ENCODE assay signal across 27 cellular contexts in the genomic region with DNA sequence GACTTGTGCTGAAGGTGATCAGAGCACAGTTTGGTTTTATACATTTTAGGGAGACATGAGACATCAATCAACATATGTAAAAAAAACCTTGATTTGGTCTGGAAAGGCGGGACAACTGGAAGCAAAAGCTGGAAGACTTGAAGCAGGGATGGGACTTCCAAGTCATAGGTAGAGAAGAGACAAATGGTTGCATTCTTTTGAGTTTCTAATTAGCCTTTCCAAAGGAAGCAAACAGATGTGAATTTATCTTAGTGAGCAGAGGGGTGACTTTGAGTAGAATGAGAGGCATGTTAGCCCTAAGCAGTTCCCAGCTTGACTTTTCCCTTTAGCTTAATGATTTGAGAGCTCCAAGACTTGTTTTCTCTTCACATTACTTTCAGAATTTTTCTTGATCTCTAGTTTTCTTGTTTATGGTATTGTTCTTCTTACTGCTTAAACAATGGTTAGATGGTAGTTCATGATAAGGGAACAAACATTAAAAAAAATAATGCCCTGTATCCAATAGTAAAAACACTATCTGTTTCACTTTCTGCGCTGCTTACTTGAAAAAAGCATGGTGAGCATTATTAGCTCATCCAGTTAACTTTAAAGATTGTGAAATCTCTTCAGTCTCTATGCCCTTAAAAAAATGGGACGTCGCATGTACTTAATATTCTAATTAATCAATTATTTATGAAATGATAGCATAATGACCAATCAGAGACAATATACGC. TPM values are rescaled to one million over a fixed set of nuclear protein-coding genes. Genes with fewer than 3 reads are reported as not detected.
"Had no signal": no experiment of that assay in that cellular context is flagged by ENCODE, and none has a peak within 500 bp of the region (broad histone marks: within the 10 kb centered on the region; RNA-seq: fewer than 3 reads in every experiment).

No MANE protein-coding gene starts in this region.

- H3K4me3 ChIP-seq: esophagus muscularis mucosa, heart right ventricle, psoas muscle, sigmoid colon, uterus had no signal

- H3K4me1 Mint-ChIP-seq: activated CD4-positive, alpha-beta T cell treated with anti-CD3 and anti-CD28 coated beads, Interleukin-2, amount 10 ng/mL, durations not matched to agents 7 days and 5 days; central memory CD8-positive, alpha-beta T cell; naive B cell; stimulated activated memory B cell treated with anti-CD40 and anti-IgM and Interleukin-4, amounts not matched to agents 10 μg/mL and 1 μg/mL and 100 μg/mL, for 72 hours; stimulated activated naive CD8-positive, alpha-beta T cell treated with anti-CD3 and anti-CD28 coated beads, Interleukin-15, amount 100 ng/mL, for 72 hours had no signal

- H3K9me3 Mint-ChIP-seq: stimulated activated memory B cell treated with anti-CD40 and anti-IgM and Interleukin-4, amounts not matched to agents 10 μg/mL and 1 μg/mL and 100 μg/mL, for 72 hours; stimulated activated naive CD8-positive, alpha-beta T cell treated with anti-CD3 and anti-CD28 coated beads, Interleukin-15, amount 100 ng/mL, for 72 hours; type B pancreatic cell had no signal

- H3K9me3 ChIP-seq: esophagus muscularis mucosa, heart right ventricle, psoas muscle, sigmoid colon, uterus had no signal

- DNase-seq: activated CD4-positive, alpha-beta T cell treated with anti-CD3 and anti-CD28 coated beads for 1 hour; activated CD4-positive, alpha-beta T cell treated with anti-CD3 and anti-CD28 coated beads, Interleukin-2, amount 10 ng/mL, durations not matched to agents 7 days and 5 days; activated CD8-positive, alpha-beta T cell treated with anti-CD3 and anti-CD28 coated beads, Interleukin-2, amount 10 ng/mL, durations not matched to agents 7 days and 5 days; activated effector memory CD4-positive, alpha-beta T cell treated with Interleukin-2 at 50 U/mL for 16 hours; activated naive CD4-positive, alpha-beta T cell treated with Interleukin-2 at 50 U/mL for 16 hours; anterior cingulate cortex; foreskin keratinocyte; heart right ventricle; left cardiac atrium; left ventricle myocardium superior; naive B cell; nucleus accumbens; psoas muscle; sigmoid colon; small intestine; stimulated activated CD4-positive, alpha-beta T cell treated with anti-CD3 and anti-CD28 coated beads, Interleukin-4, amount 100 ng/mL, for 4 hours; stimulated activated CD8-positive, alpha-beta memory T cell treated with anti-CD3 and anti-CD28 coated beads, Interleukin-4, amount 100 ng/mL, for 48 hours; stimulated activated naive CD8-positive, alpha-beta T cell treated with anti-CD3 and anti-CD28 coated beads, Interleukin-15, amount 100 ng/mL, for 72 hours; substantia nigra; uterus had no signal

- H3K27ac ChIP-seq: esophagus muscularis mucosa, foreskin keratinocyte, heart right ventricle, parathyroid adenoma, psoas muscle, sigmoid colon, uterus had no signal

- H3K4me1 ChIP-seq: esophagus muscularis mucosa, foreskin keratinocyte, heart right ventricle, parathyroid adenoma, psoas muscle, sigmoid colon, uterus had no signal

- H3K36me3 Mint-ChIP-seq: activated naive CD8-positive, alpha-beta T cell; naive B cell; stimulated activated memory B cell treated with anti-CD40 and anti-IgM and Interleukin-4, amounts not matched to agents 10 μg/mL and 1 μg/mL and 100 μg/mL, for 72 hours; type B pancreatic cell had no signal

- ATAC-seq: activated CD8-positive, alpha-beta T cell treated with anti-CD3 and anti-CD28 coated beads, Interleukin-2, amount 10 ng/mL, durations not matched to agents 7 days and 5 days; foreskin keratinocyte; heart right ventricle; left cardiac atrium; left ventricle myocardium superior; psoas muscle; stimulated activated memory B cell treated with anti-CD40 and anti-IgM and Interleukin-4, amounts not matched to agents 10 μg/mL and 1 μg/mL and 100 μg/mL, for 72 hours; stimulated activated naive CD8-positive, alpha-beta T cell treated with anti-CD3 and anti-CD28 coated beads, Interleukin-15, amount 100 ng/mL, for 72 hours had no signal

- H3K36me3 ChIP-seq: esophagus muscularis mucosa, heart right ventricle, sigmoid colon, uterus had no signal

- H3K9ac ChIP-seq: parathyroid adenoma had no signal

- H3K27ac Mint-ChIP-seq: activated CD4-positive, alpha-beta T cell treated with anti-CD3 and anti-CD28 coated beads, Interleukin-2, amount 10 ng/mL, durations not matched to agents 7 days and 5 days; activated CD8-positive, alpha-beta T cell treated with anti-CD3 and anti-CD28 coated beads, Interleukin-2, amount 10 ng/mL, durations not matched to agents 7 days and 5 days; activated naive CD8-positive, alpha-beta T cell; dendritic cell treated with granulocyte-macrophage colony-stimulating factor and Interleukin-4, amounts not matched to agents 40 ng/mL and 50 ng/mL, for 4 days; naive B cell; stimulated activated memory B cell treated with anti-CD40 and anti-IgM and Interleukin-4, amounts not matched to agents 10 μg/mL and 1 μg/mL and 100 μg/mL, for 72 hours; stimulated activated naive CD8-positive, alpha-beta T cell treated with anti-CD3 and anti-CD28 coated beads, Interleukin-15, amount 100 ng/mL, for 72 hours; type B pancreatic cell had no signal

- H2AFZ ChIP-seq: parathyroid adenoma had no signal

- H3K79me2 ChIP-seq: parathyroid adenoma had no signal

- H3K27me3 Mint-ChIP-seq: activated CD4-positive, alpha-beta T cell treated with anti-CD3 and anti-CD28 coated beads, Interleukin-2, amount 10 ng/mL, durations not matched to agents 7 days and 5 days; activated naive CD8-positive, alpha-beta T cell; central memory CD8-positive, alpha-beta T cell; dendritic cell treated with granulocyte-macrophage colony-stimulating factor and Interleukin-4, amounts not matched to agents 40 ng/mL and 50 ng/mL, for 4 days; naive B cell; stimulated activated memory B cell treated with anti-CD40 and anti-IgM and Interleukin-4, amounts not matched to agents 10 μg/mL and 1 μg/mL and 100 μg/mL, for 72 hours; stimulated activated naive CD8-positive, alpha-beta T cell treated with anti-CD3 and anti-CD28 coated beads, Interleukin-15, amount 100 ng/mL, for 72 hours; type B pancreatic cell had no signal

- H3K4me3 Mint-ChIP-seq: activated CD4-positive, alpha-beta T cell treated with anti-CD3 and anti-CD28 coated beads, Interleukin-2, amount 10 ng/mL, durations not matched to agents 7 days and 5 days; activated CD8-positive, alpha-beta T cell treated with anti-CD3 and anti-CD28 coated beads, Interleukin-2, amount 10 ng/mL, durations not matched to agents 7 days and 5 days; activated naive CD8-positive, alpha-beta T cell; central memory CD8-positive, alpha-beta T cell; dendritic cell treated with granulocyte-macrophage colony-stimulating factor and Interleukin-4, amounts not matched to agents 40 ng/mL and 50 ng/mL, for 4 days; naive B cell; stimulated activated memory B cell treated with anti-CD40 and anti-IgM and Interleukin-4, amounts not matched to agents 10 μg/mL and 1 μg/mL and 100 μg/mL, for 72 hours; stimulated activated naive CD8-positive, alpha-beta T cell treated with anti-CD3 and anti-CD28 coated beads, Interleukin-15, amount 100 ng/mL, for 72 hours; type B pancreatic cell had no signal

- H3K27me3 ChIP-seq: esophagus muscularis mucosa, foreskin keratinocyte, heart right ventricle, sigmoid colon, uterus had no signal

RNA-seq across cellular contexts. Expression of gene BCHE, which starts 48.5 kb away (rescaled TPM):
- total RNA-seq: activated CD4-positive, alpha-beta T cell treated with anti-CD3 and anti-CD28 coated beads, Interleukin-2, amount 10 ng/mL, durations not matched to agents 7 days and 5 days; activated CD8-positive, alpha-beta T cell treated with anti-CD3 and anti-CD28 coated beads, Interleukin-2, amount 10 ng/mL, durations not matched to agents 7 days and 5 days had no signal
